In the genomic region with DNA sequence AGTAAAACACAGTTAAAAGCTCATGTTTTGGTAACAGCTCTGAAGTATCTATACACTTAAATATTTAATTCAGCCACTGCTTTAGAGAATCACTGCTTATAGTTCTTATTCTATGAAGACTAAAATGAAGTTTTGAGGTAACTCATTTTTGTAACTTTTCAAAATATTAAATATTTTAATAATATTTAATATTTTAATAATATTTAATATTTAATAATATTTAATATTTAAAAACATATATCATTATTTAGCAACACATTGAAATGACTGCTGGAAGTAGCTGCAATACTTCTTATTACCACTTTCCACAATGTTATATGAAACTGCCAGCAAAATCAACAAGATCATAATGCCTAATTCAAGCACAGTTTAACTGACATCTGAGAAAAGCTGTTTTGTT, we compare ENCODE assay signal across 29 cellular contexts. TPM values are rescaled to one million over a fixed set of nuclear protein-coding genes. Genes with fewer than 3 reads are reported as not detected.
"Had no signal": no experiment of that assay in that cellular context is flagged by ENCODE, and none has a peak within 500 bp of the region (broad histone marks: within the 10 kb centered on the region; RNA-seq: fewer than 3 reads in every experiment).

No MANE protein-coding gene starts in this region.

- H3K27ac Mint-ChIP-seq: activated B cell treated with CpG ODN at 0.5 μM for 24 hours; activated CD8-positive, alpha-beta T cell treated with anti-CD3 and anti-CD28 coated beads for 36 hours; activated naive CD8-positive, alpha-beta T cell treated with anti-CD3 and anti-CD28 coated beads for 36 hours; activated naive CD8-positive, alpha-beta T cell treated with anti-CD3 and anti-CD28 coated beads, Interleukin-2, amount 50 U/mL, for 24 hours; activated T-helper 17 cell treated with anti-CD3 and anti-CD28 coated beads, Interleukin-2, amount 50 U/mL, for 72 hours had no signal

- H3K36me3 ChIP-seq: adrenal gland, colonic mucosa, esophagus muscularis mucosa, gastrocnemius medialis, heart right ventricle had no signal

- H3K27me3 ChIP-seq: adrenal gland, body of pancreas, colonic mucosa, esophagus muscularis mucosa, foreskin keratinocyte, gastrocnemius medialis had no signal

- H3K4me3 Mint-ChIP-seq: activated B cell treated with CpG ODN at 0.5 μM for 24 hours; activated CD8-positive, alpha-beta T cell treated with anti-CD3 and anti-CD28 coated beads for 36 hours; activated naive CD8-positive, alpha-beta T cell treated with anti-CD3 and anti-CD28 coated beads for 36 hours; activated naive CD8-positive, alpha-beta T cell treated with anti-CD3 and anti-CD28 coated beads, Interleukin-2, amount 50 U/mL, for 24 hours; activated T-cell treated with anti-CD3 and anti-CD28 coated beads, Interleukin-2, amount 50 U/mL, for 4 hours; activated T-helper 17 cell treated with anti-CD3 and anti-CD28 coated beads, Interleukin-2, amount 50 U/mL, for 72 hours had no signal

- ATAC-seq: activated CD4-positive, CD25-positive, alpha-beta regulatory T cell treated with anti-CD3 and anti-CD28 coated beads, Interleukin-2, amount 50 U/mL, for 24 hours; activated CD8-positive, alpha-beta T cell treated with anti-CD3 and anti-CD28 coated beads for 36 hours; activated naive CD8-positive, alpha-beta T cell treated with anti-CD3 and anti-CD28 coated beads, Interleukin-2, amount 50 U/mL, for 24 hours; activated T-cell treated with anti-CD3 and anti-CD28 coated beads, Interleukin-2, amount 50 U/mL, for 4 hours; activated T-helper 17 cell treated with anti-CD3 and anti-CD28 coated beads, Interleukin-2, amount 50 U/mL, for 72 hours; body of pancreas; foreskin keratinocyte; gastrocnemius medialis; heart right ventricle had no signal

- DNase-seq: activated B cell treated with CpG ODN at 0.5 μM for 24 hours; activated CD4-positive, alpha-beta T cell treated with anti-CD3 and anti-CD28 coated beads for 48 hours; activated CD4-positive, alpha-beta T cell treated with anti-CD3 and anti-CD28 coated beads, Interleukin-2, amount 50 U/mL, for 1 hour; activated CD4-positive, alpha-beta T cell treated with anti-CD3 and anti-CD28 coated beads, Interleukin-2, amount 50 U/mL, for 48 hours; activated CD8-positive, alpha-beta memory T cell treated with anti-CD3 and anti-CD28 coated beads for 24 hours; activated CD8-positive, alpha-beta T cell treated with anti-CD3 and anti-CD28 coated beads for 36 hours; activated effector memory CD4-positive, alpha-beta T cell treated with Interleukin-2 at 50 U/mL for 16 hours; activated gamma-delta T cell treated with Interleukin-2 at 50 U/mL for 16 hours; activated naive CD4-positive, alpha-beta T cell treated with anti-CD3 and anti-CD28 coated beads, Interleukin-2, amount 50 U/mL, for 16 hours; activated naive CD4-positive, alpha-beta T cell treated with Interleukin-2 at 50 U/mL for 16 hours; activated naive CD8-positive, alpha-beta T cell treated with anti-CD3 and anti-CD28 coated beads for 36 hours; activated naive CD8-positive, alpha-beta T cell treated with anti-CD3 and anti-CD28 coated beads, Interleukin-2, amount 50 U/mL, for 24 hours; activated T-cell treated with anti-CD3 and anti-CD28 coated beads, Interleukin-2, amount 50 U/mL, for 4 hours; adrenal gland; amygdala; aorta; body of pancreas; caudate nucleus; cerebellar nuclear complex; colonic mucosa; effector CD8-positive, alpha-beta T cell; foreskin keratinocyte; gastrocnemius medialis; heart right ventricle; T-helper 2 cell had no signal

- H3K4me1 Mint-ChIP-seq: activated B cell treated with CpG ODN at 0.5 μM for 24 hours; activated T-helper 17 cell treated with anti-CD3 and anti-CD28 coated beads, Interleukin-2, amount 50 U/mL, for 72 hours had no signal

- H3K9me3 ChIP-seq: adrenal gland, body of pancreas, colonic mucosa, esophagus muscularis mucosa, gastrocnemius medialis, heart right ventricle had no signal

- H3K4me1 ChIP-seq: adrenal gland, body of pancreas, colonic mucosa, esophagus muscularis mucosa, foreskin keratinocyte, gastrocnemius medialis, heart right ventricle had no signal

- H3K27me3 Mint-ChIP-seq: activated CD8-positive, alpha-beta T cell treated with anti-CD3 and anti-CD28 coated beads for 36 hours; activated naive CD8-positive, alpha-beta T cell treated with anti-CD3 and anti-CD28 coated beads for 36 hours; activated naive CD8-positive, alpha-beta T cell treated with anti-CD3 and anti-CD28 coated beads, Interleukin-2, amount 50 U/mL, for 24 hours; activated T-helper 17 cell treated with anti-CD3 and anti-CD28 coated beads, Interleukin-2, amount 50 U/mL, for 72 hours had no signal

- H3K4me3 ChIP-seq: adrenal gland, body of pancreas, colonic mucosa, esophagus muscularis mucosa, gastrocnemius medialis, heart right ventricle had no signal

- H3K27ac ChIP-seq: adrenal gland, body of pancreas, colonic mucosa, esophagus muscularis mucosa, foreskin keratinocyte, gastrocnemius medialis, heart right ventricle, VCaP had no signal

- H3K36me3 Mint-ChIP-seq: activated naive CD8-positive, alpha-beta T cell treated with anti-CD3 and anti-CD28 coated beads for 36 hours had no signal

- H3K9me3 Mint-ChIP-seq: activated B cell treated with CpG ODN at 0.5 μM for 24 hours; activated naive CD8-positive, alpha-beta T cell treated with anti-CD3 and anti-CD28 coated beads for 36 hours; activated naive CD8-positive, alpha-beta T cell treated with anti-CD3 and anti-CD28 coated beads, Interleukin-2, amount 50 U/mL, for 24 hours; activated T-cell treated with anti-CD3 and anti-CD28 coated beads, Interleukin-2, amount 50 U/mL, for 4 hours had no signal

RNA-seq across cellular contexts. Expression of gene GCNT4, which starts 18.7 kb away (rescaled TPM):
- total RNA-seq: activated B cell treated with CpG ODN at 0.5 μM for 24 hours had no signal
